Comparison of ENCODE assay signal across 2 cellular contexts in the genomic region with DNA sequence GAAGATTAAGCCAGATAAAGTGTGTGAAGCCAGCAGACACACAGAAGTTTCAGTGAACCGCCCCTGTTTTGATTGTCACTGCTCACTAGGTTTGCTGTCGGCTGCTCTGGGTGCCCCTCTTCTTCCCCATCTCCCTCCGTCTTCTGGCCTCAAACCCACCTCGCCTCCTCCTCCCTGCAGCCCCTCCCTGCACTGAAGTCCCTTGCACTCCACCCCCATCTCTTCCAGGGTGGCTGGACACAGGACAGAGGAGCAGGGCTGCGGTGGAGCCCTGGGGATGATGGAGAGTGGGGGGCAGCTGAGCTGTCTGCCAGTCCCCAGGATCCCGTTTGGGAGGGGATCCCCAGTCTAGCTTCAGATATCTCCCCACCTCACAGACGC.
TF ChIP-seq lines count a peak whose summit lies in the region.

No MANE protein-coding gene starts in this region.

TF ChIP-seq in GM23338, 12 proteins besides CTCF, POLR2A, EP300 and RAD21:
- TF ChIP-seq POLR2AphosphoS5 (IDR thresholded peaks at IDR 0.05; ENCODE audit: low read depth) = no peak
- TF ChIP-seq NANOG (IDR thresholded peaks at IDR 0.05; ENCODE audit: borderline replicate concordance) = no peak
- TF ChIP-seq, protein P1, sequence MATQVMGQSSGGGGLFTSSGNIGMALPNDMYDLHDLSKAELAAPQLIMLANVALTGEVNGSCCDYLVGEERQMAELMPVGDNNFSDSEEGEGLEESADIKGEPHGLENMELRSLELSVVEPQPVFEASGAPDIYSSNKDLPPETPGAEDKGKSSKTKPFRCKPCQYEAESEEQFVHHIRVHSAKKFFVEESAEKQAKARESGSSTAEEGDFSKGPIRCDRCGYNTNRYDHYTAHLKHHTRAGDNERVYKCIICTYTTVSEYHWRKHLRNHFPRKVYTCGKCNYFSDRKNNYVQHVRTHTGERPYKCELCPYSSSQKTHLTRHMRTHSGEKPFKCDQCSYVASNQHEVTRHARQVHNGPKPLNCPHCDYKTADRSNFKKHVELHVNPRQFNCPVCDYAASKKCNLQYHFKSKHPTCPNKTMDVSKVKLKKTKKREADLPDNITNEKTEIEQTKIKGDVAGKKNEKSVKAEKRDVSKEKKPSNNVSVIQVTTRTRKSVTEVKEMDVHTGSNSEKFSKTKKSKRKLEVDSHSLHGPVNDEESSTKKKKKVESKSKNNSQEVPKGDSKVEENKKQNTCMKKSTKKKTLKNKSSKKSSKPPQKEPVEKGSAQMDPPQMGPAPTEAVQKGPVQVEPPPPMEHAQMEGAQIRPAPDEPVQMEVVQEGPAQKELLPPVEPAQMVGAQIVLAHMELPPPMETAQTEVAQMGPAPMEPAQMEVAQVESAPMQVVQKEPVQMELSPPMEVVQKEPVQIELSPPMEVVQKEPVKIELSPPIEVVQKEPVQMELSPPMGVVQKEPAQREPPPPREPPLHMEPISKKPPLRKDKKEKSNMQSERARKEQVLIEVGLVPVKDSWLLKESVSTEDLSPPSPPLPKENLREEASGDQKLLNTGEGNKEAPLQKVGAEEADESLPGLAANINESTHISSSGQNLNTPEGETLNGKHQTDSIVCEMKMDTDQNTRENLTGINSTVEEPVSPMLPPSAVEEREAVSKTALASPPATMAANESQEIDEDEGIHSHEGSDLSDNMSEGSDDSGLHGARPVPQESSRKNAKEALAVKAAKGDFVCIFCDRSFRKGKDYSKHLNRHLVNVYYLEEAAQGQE (IDR thresholded peaks at IDR 0.05; ENCODE audit: unreplicated experiment) = no peak

TF ChIP-seq in H1, 55 proteins besides CTCF, POLR2A, EP300 and RAD21:
- no peak for TF ChIP-seq TCF12 (IDR thresholded peaks at IDR 0.05; ENCODE audit: low read depth, low read length)
